In genomic region chr1:65002508-65003315, GRCh38 we compare ENCODE assay signal across 8 cellular contexts. TPM values are rescaled to one million over a fixed set of nuclear protein-coding genes. Genes with fewer than 3 reads are reported as not detected.
A peak's percentile ranks its signal among the peaks of the same experiment; 100 is the strongest.
DNase-seq lines count a peak whose midpoint lies in the region; ATAC-seq and TF ChIP-seq lines count a peak whose summit lies in the region.

No MANE protein-coding gene starts in this region.

- no peaks in the 10 kb centered on the region for H3K27me3 ChIP-seq in colonic mucosa

- DNase-seq in DMS 273 (lab: John Stamatoyannopoulos, UW; ENCODE audit: unreplicated experiment) (peak; percentile 89), KG1 (lab: John Stamatoyannopoulos, UW) (peak; percentile 45), colonic mucosa (peak; percentile 71), left kidney (ENCODE audit: low read depth, low spot score) (peak; percentile 79), SK-N-DZ (ENCODE audit: low spot score) (no peak)
- peak; percentile 56 for DNase-seq in activated CD4-positive, alpha-beta T cell treated with anti-CD3 and anti-CD28 coated beads, Interleukin-2, amount 10 ng/mL, durations not matched to agents 7 days and 5 days
- peak; percentile 11 to 48 (median 40) for DNase-seq in stimulated activated CD4-positive, alpha-beta T cell treated with anti-CD3 and anti-CD28 coated beads, Interleukin-1b, Interleukin-23, amount 100 ng/mL, for 24 hours (ENCODE audit: low read depth in 4 of 4, low spot score in 1 of 4)

- H3K9ac ChIP-seq in colonic mucosa (ENCODE audit: low read depth in 2 of 2, low read length in 2 of 2), result peak overlapping the region; percentile 48 to 64

- H3K27ac ChIP-seq in colonic mucosa, result peak overlapping the region; percentile 64

- no peak for TF ChIP-seq CTCF in colonic mucosa (IDR thresholded peaks at IDR 0.05)

- H3K27me3 Mint-ChIP-seq in activated CD4-positive, alpha-beta T cell treated with anti-CD3 and anti-CD28 coated beads, Interleukin-2, amount 10 ng/mL, durations not matched to agents 7 days and 5 days, result peaks cover 28% of the 10 kb centered on the region

- peaks cover 33% of the 10 kb centered on the region for H3K4me1 Mint-ChIP-seq in activated CD4-positive, alpha-beta T cell treated with anti-CD3 and anti-CD28 coated beads, Interleukin-2, amount 10 ng/mL, durations not matched to agents 7 days and 5 days

- H3K4me3 Mint-ChIP-seq in activated CD4-positive, alpha-beta T cell treated with anti-CD3 and anti-CD28 coated beads, Interleukin-2, amount 10 ng/mL, durations not matched to agents 7 days and 5 days, result peak overlapping the region; percentile 66

- H3K4me1 ChIP-seq in colonic mucosa, result no peaks in the 10 kb centered on the region

- intact Hi-C loops in colonic mucosa (cut with DNase I), result no loop called here

- peak; percentile 69 for ATAC-seq in GM21723 (IDR thresholded peaks at IDR 0.05; ENCODE audit: unreplicated experiment)

- POLR2A ChIA-PET in activated CD4-positive, alpha-beta T cell treated with anti-CD3 and anti-CD28 coated beads, Interleukin-2, amount 10 ng/mL, durations not matched to agents 7 days and 5 days (lab: Charles Lee), result interaction anchor here (0.5 to 0.9 kb wide), 4 partner anchors 36 to 307 kb away, joined by 3 to 4 read pairs (median 3); partner anchors contain the start of gene JAK1

- H3K4me3 ChIP-seq in colonic mucosa, result peak overlapping the region; percentile 46

- CTCF ChIA-PET in activated CD4-positive, alpha-beta T cell treated with anti-CD3 and anti-CD28 coated beads, Interleukin-2, amount 10 ng/mL, durations not matched to agents 7 days and 5 days (lab: Charles Lee), result interaction anchor here (1.8 to 4.8 kb wide), 3 partner anchors 9 to 39 kb away, joined by 3 to 22 read pairs (median 5); no protein-coding TSS in a partner anchor

- H3K36me3 Mint-ChIP-seq in activated CD4-positive, alpha-beta T cell treated with anti-CD3 and anti-CD28 coated beads, Interleukin-2, amount 10 ng/mL, durations not matched to agents 7 days and 5 days (ENCODE audit: low read depth), result peaks cover 8% of the 10 kb centered on the region

- peaks cover 14% of the 10 kb centered on the region for H3K9me3 Mint-ChIP-seq in activated CD4-positive, alpha-beta T cell treated with anti-CD3 and anti-CD28 coated beads, Interleukin-2, amount 10 ng/mL, durations not matched to agents 7 days and 5 days

- H3K9me3 ChIP-seq in colonic mucosa, result no peaks in the 10 kb centered on the region

- peak overlapping the region; percentile 52 for H3K27ac Mint-ChIP-seq in activated CD4-positive, alpha-beta T cell treated with anti-CD3 and anti-CD28 coated beads, Interleukin-2, amount 10 ng/mL, durations not matched to agents 7 days and 5 days

- no peaks in the 10 kb centered on the region for H3K36me3 ChIP-seq in colonic mucosa

RNA-seq across cellular contexts. Expression of gene JAK1, which starts 36.4 kb away (rescaled TPM):
- total RNA-seq in activated CD4-positive, alpha-beta T cell treated with anti-CD3 and anti-CD28 coated beads, Interleukin-2, amount 10 ng/mL, durations not matched to agents 7 days and 5 days, result 100 to 1,000 TPM; 198 to 212 TPM
- 100 to 1,000 TPM in 1 of 2 donors, 10 to 100 TPM in 1; 73.2 to 101 TPM for total RNA-seq in colonic mucosa
- polyA plus RNA-seq in SK-N-DZ (2014; cell fraction: cytosol; rRNA removed), result 12.5 and 14.3 TPM in 2 replicates
- 8.6 and 11.8 TPM in 2 replicates for polyA plus RNA-seq in SK-N-DZ (2014; cell fraction: nucleus; rRNA removed)
